Comparison of ENCODE assay signal across 9 cellular contexts in genomic region chr1:29230204-29230552, GRCh38. TPM values are rescaled to one million over a fixed set of nuclear protein-coding genes. Genes with fewer than 3 reads are reported as not detected.
A peak's percentile ranks its signal among the peaks of the same experiment; 100 is the strongest.
DNase-seq lines count a peak whose midpoint lies in the region; ATAC-seq and TF ChIP-seq lines count a peak whose summit lies in the region.
"Had no signal": no experiment of that assay in that cellular context is flagged by ENCODE, and none has a peak within 500 bp of the region (broad histone marks: within the 10 kb centered on the region; RNA-seq: fewer than 3 reads in every experiment).

No MANE protein-coding gene starts in this region.

- H3K36me3 ChIP-seq in breast epithelium (no peaks in the 10 kb centered on the region), mucosa of rectum (ENCODE audit: control insufficient read depth in 2 of 2, insufficient read depth in 2 of 2, low read length in 2 of 2) (no peaks in the 10 kb centered on the region)

- H3K27me3 ChIP-seq in breast epithelium (no peaks in the 10 kb centered on the region), mucosa of rectum (ENCODE audit: control insufficient read depth in 2 of 2, insufficient read depth in 2 of 2, low read length in 2 of 2) (peaks cover 2 to 4% of the 10 kb centered on the region in 2 donors)

- peaks cover 30% of the 10 kb centered on the region for H3K4me1 Mint-ChIP-seq in stimulated activated naive CD8-positive, alpha-beta T cell treated with anti-CD3 and anti-CD28 coated beads, Interleukin-15, Interleukin-2, amounts not matched to agents 100 ng/mL and 50 ng/mL, for 24 hours (ENCODE audit: low read depth)

- no peaks in the 10 kb centered on the region for H3K9me3 Mint-ChIP-seq in stimulated activated naive CD8-positive, alpha-beta T cell treated with anti-CD3 and anti-CD28 coated beads, Interleukin-15, Interleukin-2, amounts not matched to agents 100 ng/mL and 50 ng/mL, for 24 hours

- H3K27me3 Mint-ChIP-seq in stimulated activated naive CD8-positive, alpha-beta T cell treated with anti-CD3 and anti-CD28 coated beads, Interleukin-15, Interleukin-2, amounts not matched to agents 100 ng/mL and 50 ng/mL, for 24 hours: peaks cover 6% of the 10 kb centered on the region

- ATAC-seq in stimulated activated naive CD8-positive, alpha-beta T cell treated with anti-CD3 and anti-CD28 coated beads, Interleukin-15, Interleukin-2, amounts not matched to agents 100 U/mL and 50 U/mL, for 24 hours: no peak

- no peak for TF ChIP-seq POLR2A in breast epithelium (IDR thresholded peaks at IDR 0.05)

- H3K27ac ChIP-seq in breast epithelium (peak overlapping the region; percentile 70 to 83), mucosa of rectum (ENCODE audit: low read depth in 2 of 2, low read length in 2 of 2) (peak overlapping the region in 1 of 2 donors; percentile 44), caudate nucleus (ENCODE audit: low read depth, low read length) (no peak overlapping the region)
- H3K27ac ChIP-seq: epithelial cell of prostate had no signal

- DNase-seq in stimulated activated naive CD8-positive, alpha-beta T cell treated with anti-CD3 and anti-CD28 coated beads, Interleukin-15, Interleukin-2, amounts not matched to agents 100 U/mL and 50 U/mL, for 24 hours: no peak
- no peak for DNase-seq in breast epithelium (ENCODE audit: low spot score in 2 of 2)
- DNase-seq in retina: no peak
- DNase-seq in NCI-H524 (lab: John Stamatoyannopoulos, UW): no peak
- no peak for DNase-seq in 8988T
- DNase-seq in caudate nucleus (lab: John Stamatoyannopoulos, UW): no peak

- peak overlapping the region; percentile 93 for H3K27ac Mint-ChIP-seq in stimulated activated naive CD8-positive, alpha-beta T cell treated with anti-CD3 and anti-CD28 coated beads, Interleukin-15, Interleukin-2, amounts not matched to agents 100 ng/mL and 50 ng/mL, for 24 hours

- intact Hi-C loops in breast epithelium (cut with DNase I; ENCODE audit: low total_unique reads): loop anchor here (10.0 kb wide), 1 partner anchor 855 kb away; no protein-coding TSS in a partner anchor

- no peaks in the 10 kb centered on the region for H3K9me3 ChIP-seq in breast epithelium
- no peaks in the 10 kb centered on the region for H3K9me3 ChIP-seq in mucosa of rectum (ENCODE audit: control insufficient read depth in 2 of 2, low read length in 2 of 2)

- H3K36me3 Mint-ChIP-seq in stimulated activated naive CD8-positive, alpha-beta T cell treated with anti-CD3 and anti-CD28 coated beads, Interleukin-15, Interleukin-2, amounts not matched to agents 100 ng/mL and 50 ng/mL, for 24 hours (ENCODE audit: low read depth): no peaks in the 10 kb centered on the region

- peak overlapping the region; percentile 65 to 73 (median 71) for H3K4me3 ChIP-seq in breast epithelium
- H3K4me3 ChIP-seq in mucosa of rectum (ENCODE audit: low read length in 2 of 2): peak overlapping the region; percentile 88 to 90

- TF ChIP-seq CTCF in breast epithelium (IDR thresholded peaks at IDR 0.05): no peak

- peak overlapping the region; percentile 97 for H3K4me3 Mint-ChIP-seq in stimulated activated naive CD8-positive, alpha-beta T cell treated with anti-CD3 and anti-CD28 coated beads, Interleukin-15, Interleukin-2, amounts not matched to agents 100 ng/mL and 50 ng/mL, for 24 hours

- H3K4me1 ChIP-seq in breast epithelium (peaks cover 0 to 4% of the 10 kb centered on the region in 2 donors), mucosa of rectum (ENCODE audit: control insufficient read depth in 2 of 2, insufficient read depth in 2 of 2, low read length in 2 of 2) (peaks cover 11 to 12% of the 10 kb centered on the region in 2 donors)

- peak overlapping the region; percentile 81 to 88 for H3K9ac ChIP-seq in mucosa of rectum (ENCODE audit: low read depth in 1 of 2, low read length in 2 of 2)

RNA-seq across cellular contexts. Expression of gene MECR, which starts 0.6 kb away (rescaled TPM):
- total RNA-seq in breast epithelium: 10 to 100 TPM; 21.0 to 23.3 (median 21.3) TPM

RNA-seq across cellular contexts. Expression of gene PTPRU, which starts 6.1 kb away (rescaled TPM):
- total RNA-seq in breast epithelium: 10 to 100 TPM; 16.0 to 33.1 (median 32.5) TPM

RNA-seq across cellular contexts. Expression of gene SRSF4, which starts 48.5 kb away (rescaled TPM):
- total RNA-seq in breast epithelium: 10 to 100 TPM; 79.7 to 86.2 (median 85.2) TPM
